Comparison of ENCODE assay signal across 17 cellular contexts in genomic region chr9:35350212-35350611, GRCh38.
DNase-seq lines count a peak whose midpoint lies in the region; TF ChIP-seq lines count a peak whose summit lies in the region.
"Had no signal": no experiment of that assay in that cellular context is flagged by ENCODE, and none has a peak within 500 bp of the region (broad histone marks: within the 10 kb centered on the region; RNA-seq: fewer than 3 reads in every experiment).

No MANE protein-coding gene starts in this region.

- TF ChIP-seq POLR2A in suprapubic skin (IDR thresholded peaks at IDR 0.05): no peak

- H3K36me3 Mint-ChIP-seq in MCF 10A (ENCODE audit: insufficient read depth, unreplicated experiment): peaks cover 9% of the 10 kb centered on the region
- no peaks in the 10 kb centered on the region for H3K36me3 Mint-ChIP-seq in activated naive CD8-positive, alpha-beta T cell treated with anti-CD3 and anti-CD28 coated beads for 36 hours
- H3K36me3 Mint-ChIP-seq: CD14-positive monocyte had no signal

- no peaks in the 10 kb centered on the region for H3K9me3 Mint-ChIP-seq in MCF 10A (ENCODE audit: unreplicated experiment)
- no peaks in the 10 kb centered on the region for H3K9me3 Mint-ChIP-seq in activated naive CD8-positive, alpha-beta T cell treated with anti-CD3 and anti-CD28 coated beads for 36 hours
- H3K9me3 Mint-ChIP-seq: CD14-positive monocyte had no signal

- H3K27me3 Mint-ChIP-seq in MCF 10A (ENCODE audit: insufficient read depth, unreplicated experiment): no peaks in the 10 kb centered on the region
- H3K27me3 Mint-ChIP-seq in activated naive CD8-positive, alpha-beta T cell treated with anti-CD3 and anti-CD28 coated beads for 36 hours: no peaks in the 10 kb centered on the region

- no peaks in the 10 kb centered on the region for H3K79me2 ChIP-seq in mammary epithelial cell (ENCODE audit: insufficient read depth, low read length)

- no TSS peak for BruUV-seq in MCF 10A (replicated peaks; lab: Mats Ljungman, UMichigan)
- no TSS peak for BruUV-seq in mammary epithelial cell (replicated peaks; lab: Mats Ljungman, UMichigan)

- no peak overlapping the region for H3K4ac ChIP-seq in mesenchymal stem cell (ENCODE audit: low read depth in 1 of 2, low read length in 2 of 2)

- H3K27me3 ChIP-seq in mammary epithelial cell (ENCODE audit: insufficient read depth, low read length): no peaks in the 10 kb centered on the region
- H3K27me3 ChIP-seq in mesenchymal stem cell (ENCODE audit: control insufficient read depth in 1 of 2, insufficient read depth in 1 of 2, low read length in 2 of 2): no peaks in the 10 kb centered on the region
- no peaks in the 10 kb centered on the region for H3K27me3 ChIP-seq in suprapubic skin
- H3K27me3 ChIP-seq: ovary, tibial nerve had no signal

- H2BK12ac ChIP-seq in mesenchymal stem cell (ENCODE audit: low read length in 2 of 2): peak overlapping the region in 1 of 2 experiments; percentile 63

- in situ Hi-C loops in mammary epithelial cell (cut with MboI; ENCODE audit: low sequenced_read_pairs in 2 of 2): no loop called here

- peaks cover 13% of the 10 kb centered on the region for H3K4me1 Mint-ChIP-seq in MCF 10A (ENCODE audit: insufficient read depth, unreplicated experiment)
- no peaks in the 10 kb centered on the region for H3K4me1 Mint-ChIP-seq in activated naive CD8-positive, alpha-beta T cell treated with anti-CD3 and anti-CD28 coated beads for 36 hours
- H3K4me1 Mint-ChIP-seq: CD14-positive monocyte had no signal

- H2AFZ ChIP-seq in mammary epithelial cell (ENCODE audit: low read depth, low read length) (no peak overlapping the region), mesenchymal stem cell (ENCODE audit: low read depth, low read length) (no peak overlapping the region)

- no peak for TF ChIP-seq EP300 in suprapubic skin (IDR thresholded peaks at IDR 0.05)

- peak overlapping the region; percentile 23 for H3K27ac Mint-ChIP-seq in MCF 10A (ENCODE audit: low read depth, unreplicated experiment)
- no peak overlapping the region for H3K27ac Mint-ChIP-seq in activated naive CD8-positive, alpha-beta T cell treated with anti-CD3 and anti-CD28 coated beads for 36 hours
- H3K27ac Mint-ChIP-seq: CD14-positive monocyte had no signal

- H3K4me3 ChIP-seq in mammary epithelial cell (replicated peaks in 1 of 3; ENCODE audit: insufficient read depth in 1 of 3, low read depth in 2 of 3, low read length in 3 of 3) (no peak overlapping the region), mesenchymal stem cell (ENCODE audit: insufficient read depth in 1 of 2, low read depth in 1 of 2, low read length in 2 of 2) (no peak overlapping the region), suprapubic skin (no peak overlapping the region)
- H3K4me3 ChIP-seq: A549, ovary, tibial nerve had no signal

- CTCF ChIA-PET in MCF 10A (lab: Yijun Ruan, JAX): no interaction called here
- CTCF ChIA-PET in mammary epithelial cell (lab: Charles Lee; ENCODE audit: low non-redundant PET): no interaction called here

- peak overlapping the region; percentile 13 for H2BK15ac ChIP-seq in mesenchymal stem cell (ENCODE audit: low read depth, poor library complexity, severe bottlenecking)

- POLR2A ChIA-PET in MCF 10A (lab: Yijun Ruan, JAX): interaction anchor here (0.9 kb wide), 1 partner anchor 17 kb away, joined by 4 read pairs; no protein-coding TSS in a partner anchor

- TF ChIP-seq CTCF in MCF 10A (IDR thresholded peaks at IDR 0.05; ENCODE audit: unreplicated experiment) (no peak), mammary epithelial cell (conservative IDR thresholded peaks at IDR 0.05 in 1 of 2, IDR thresholded peaks at IDR 0.05 in 1 of 2; ENCODE audit: extremely low read depth in 1 of 2, insufficient read depth in 1 of 2, low read depth in 1 of 2, low read length in 2 of 2) (no peak), suprapubic skin (IDR thresholded peaks at IDR 0.05) (no peak)

- no peaks in the 10 kb centered on the region for H4K20me1 ChIP-seq in mammary epithelial cell (ENCODE audit: insufficient read depth, low read length)

- no peak overlapping the region for H3K14ac ChIP-seq in mesenchymal stem cell (ENCODE audit: low read length in 2 of 2)

- DNase-seq in MCF 10A (ENCODE audit: unreplicated experiment) (no peak), mammary epithelial cell (no peak), caudate nucleus (lab: John Stamatoyannopoulos, UW) (peak in 41 of 61 donors; percentile 9 to 80 (median 36)), mesenchymal stem cell (no peak), suprapubic skin (ENCODE audit: low spot score in 2 of 2) (no peak), LoVo (ENCODE audit: low spot score) (no peak)
- DNase-seq in activated CD8-positive, alpha-beta memory T cell treated with anti-CD3 and anti-CD28 coated beads, Interleukin-2, amount 50 U/mL, for 4 hours: no peak
- DNase-seq in activated naive CD8-positive, alpha-beta T cell treated with anti-CD3 and anti-CD28 coated beads for 36 hours: no peak
- DNase-seq: amniotic stem cell, DMS 273 treated with DMSO at 0.1 percent for 48 hours, NCI-H187, NCI-H446 treated with DMSO at 0.1 percent for 48 hours, ovary, T-helper 9 cell had no signal

- H3K27ac ChIP-seq in mammary epithelial cell (ENCODE audit: insufficient read depth, low read depth, low read length): no peak overlapping the region
- H3K27ac ChIP-seq in caudate nucleus (ENCODE audit: low read depth, low read length): peak overlapping the region; percentile 46
- H3K27ac ChIP-seq in mesenchymal stem cell (ENCODE audit: low read length, poor library complexity, severe bottlenecking): no peak overlapping the region
- peak overlapping the region; percentile 59 for H3K27ac ChIP-seq in suprapubic skin
- H3K27ac ChIP-seq: A549, ovary had no signal

- intact Hi-C loops in MCF 10A (cut with micrococcal nuclease) (no loop called here), mammary epithelial cell (cut with micrococcal nuclease) (no loop called here)

- H3K4me1 ChIP-seq in mammary epithelial cell (ENCODE audit: insufficient read depth, low read length): no peaks in the 10 kb centered on the region
- H3K4me1 ChIP-seq in mesenchymal stem cell (ENCODE audit: control insufficient read depth, insufficient read depth, low read depth, low read length): no peaks in the 10 kb centered on the region
- peaks cover 28% of the 10 kb centered on the region for H3K4me1 ChIP-seq in suprapubic skin
- H3K4me1 ChIP-seq: A549 had no signal

- dilution Hi-C loops in mammary epithelial cell (cut with HindIII; ENCODE audit: low sequenced_read_pairs): loop anchor here (25.0 kb wide), 1 partner anchor 112 kb away; no protein-coding TSS in a partner anchor

- H3K23ac ChIP-seq in mesenchymal stem cell (ENCODE audit: low read length in 2 of 2): no peak overlapping the region

- no peak overlapping the region for H2BK5ac ChIP-seq in mesenchymal stem cell (ENCODE audit: low read depth, low read length, poor library complexity, severe bottlenecking)

- H3K4me2 ChIP-seq in mammary epithelial cell (ENCODE audit: insufficient read depth, low read depth, low read length) (no peak overlapping the region), mesenchymal stem cell (ENCODE audit: low read length, poor library complexity, severe bottlenecking) (no peak overlapping the region)
- H3K4me2 ChIP-seq: A549 had no signal

- no peaks in the 10 kb centered on the region for H3K79me1 ChIP-seq in mesenchymal stem cell (replicated peaks; ENCODE audit: low read length, poor library complexity, severe bottlenecking)

- H4K91ac ChIP-seq in mesenchymal stem cell (ENCODE audit: low read length): no peak overlapping the region

- no peak overlapping the region for H2AK5ac ChIP-seq in mesenchymal stem cell (ENCODE audit: low read length, severe bottlenecking)

- H3K36me3 ChIP-seq in mammary epithelial cell (ENCODE audit: insufficient read depth, low read length): no peaks in the 10 kb centered on the region
- peaks cover 0 to 4% of the 10 kb centered on the region in 2 experiments for H3K36me3 ChIP-seq in mesenchymal stem cell (ENCODE audit: control insufficient read depth in 1 of 2, insufficient read depth in 2 of 2, low read depth in 1 of 2, low read length in 2 of 2)
- H3K36me3 ChIP-seq in suprapubic skin: no peaks in the 10 kb centered on the region
- H3K36me3 ChIP-seq: ovary had no signal

- H3K9ac ChIP-seq in mammary epithelial cell (ENCODE audit: insufficient read depth, low read length) (no peak overlapping the region), mesenchymal stem cell (ENCODE audit: low read length) (peak overlapping the region; percentile 18)

- H3K4me3 Mint-ChIP-seq in MCF 10A (ENCODE audit: unreplicated experiment): no peak overlapping the region
- H3K4me3 Mint-ChIP-seq in activated naive CD8-positive, alpha-beta T cell treated with anti-CD3 and anti-CD28 coated beads for 36 hours: no peak overlapping the region
- H3K4me3 Mint-ChIP-seq: CD14-positive monocyte had no signal

- H3K9me3 ChIP-seq in mammary epithelial cell (replicated peaks; ENCODE audit: insufficient read depth, low read length) (no peaks in the 10 kb centered on the region), mesenchymal stem cell (ENCODE audit: control insufficient read depth, low read length) (no peaks in the 10 kb centered on the region), suprapubic skin (no peaks in the 10 kb centered on the region)
- H3K9me3 ChIP-seq: A549, ovary, tibial nerve had no signal

- no peak overlapping the region for H3K18ac ChIP-seq in mesenchymal stem cell (ENCODE audit: low read depth in 1 of 2, low read length in 2 of 2)

- H2BK120ac ChIP-seq in mesenchymal stem cell (ENCODE audit: low read depth, low read length): no peak overlapping the region

- no peak overlapping the region for H4K8ac ChIP-seq in mesenchymal stem cell (ENCODE audit: low read length)

- WGBS in mammary epithelial cell (ENCODE audit: low coverage, missing lambda C conversion rate): 89% methylated on average over 1 of the region's 1 CpG
- WGBS in mesenchymal stem cell: no CpG with 5 or more reads among the region's 1 CpG
- 92% methylated on average over 1 of the region's 1 CpG for WGBS in suprapubic skin

Comparison
In these comparisons a context has a peak if more than half of its experiments do, and no peak if none do; other contexts are left out.
1. DNase-seq: peak in caudate nucleus (41 of 61); none in MCF 10A (single experiment), mammary epithelial cell (single experiment), mesenchymal stem cell (single experiment), suprapubic skin (0 of 2), activated CD8-positive, alpha-beta memory T cell treated with anti-CD3 and anti-CD28 coated beads, Interleukin-2, amount 50 U/mL, for 4 hours (single experiment), LoVo (single experiment) and activated naive CD8-positive, alpha-beta T cell treated with anti-CD3 and anti-CD28 coated beads for 36 hours (single experiment).
2. H3K27ac ChIP-seq: peak in caudate nucleus (single experiment) and suprapubic skin (single experiment); none in mammary epithelial cell (single experiment) and mesenchymal stem cell (single experiment).